In the genomic region with DNA sequence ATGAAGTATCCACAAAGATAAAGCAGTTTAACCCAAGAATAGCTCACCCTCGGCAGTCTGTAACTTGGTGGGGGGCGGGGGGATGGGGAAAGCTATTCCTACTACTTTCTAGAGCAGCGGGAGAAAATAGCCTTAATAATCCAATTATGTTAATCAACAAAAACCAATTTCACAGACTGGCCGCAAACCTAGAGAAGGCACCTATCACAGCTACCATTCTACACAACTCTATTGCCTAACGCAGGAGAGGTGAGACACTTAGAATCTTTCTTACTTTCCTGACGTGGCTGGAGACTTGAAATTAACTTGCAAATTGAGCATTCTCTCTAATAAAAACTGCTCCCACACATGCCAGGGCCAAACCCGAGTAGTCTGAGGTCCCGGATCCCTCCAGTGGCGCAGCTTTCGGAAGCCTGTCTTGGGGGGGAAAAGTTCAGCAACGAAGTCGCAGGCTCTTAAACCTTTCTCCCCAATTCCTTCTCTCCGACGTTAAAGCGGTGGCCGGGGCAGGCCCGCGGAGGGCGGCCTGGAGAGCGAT, we compare ENCODE assay signal across 8 cellular contexts. TPM values are rescaled to one million over a fixed set of nuclear protein-coding genes. Genes with fewer than 3 reads are reported as not detected.
DNase-seq lines count a peak whose midpoint lies in the region; ATAC-seq and TF ChIP-seq lines count a peak whose summit lies in the region.

No MANE protein-coding gene starts in this region.

- no peaks in the 10 kb centered on the region for H3K27me3 ChIP-seq in Peyer's patch
- no peaks in the 10 kb centered on the region for H3K27me3 ChIP-seq in trophoblast cell (ENCODE audit: insufficient read depth, low read length)

- H4K91ac ChIP-seq in trophoblast cell (ENCODE audit: low read depth, low read length): peak overlapping the region; percentile 91

- H2AK5ac ChIP-seq in trophoblast cell (ENCODE audit: low read length): peak overlapping the region; percentile 29

- peak overlapping the region; percentile 71 for H2AFZ ChIP-seq in trophoblast cell (ENCODE audit: insufficient read depth, low read length, poor library complexity)

- peak overlapping the region; percentile 97 for H3K9ac ChIP-seq in trophoblast cell (ENCODE audit: low read length)

- peak overlapping the region; percentile 86 for H4K12ac ChIP-seq in trophoblast cell (ENCODE audit: low read depth, low read length)

- peak overlapping the region; percentile 56 for H2BK120ac ChIP-seq in trophoblast cell (ENCODE audit: insufficient read depth, low read length, poor library complexity)

- peak overlapping the region; percentile 87 for H3K14ac ChIP-seq in trophoblast cell (ENCODE audit: low read length)

- peak overlapping the region; percentile 88 for H3K4me2 ChIP-seq in trophoblast cell (ENCODE audit: low read length)

- no peak overlapping the region for H2BK12ac ChIP-seq in trophoblast cell (ENCODE audit: low read length)

- peak overlapping the region; percentile 98 for H4K8ac ChIP-seq in trophoblast cell (ENCODE audit: low read depth, low read length)

- no peak for TF ChIP-seq POLR2A in Peyer's patch (IDR thresholded peaks at IDR 0.05)

- peak overlapping the region; percentile 96 for H2BK5ac ChIP-seq in trophoblast cell (ENCODE audit: low read depth, low read length, poor library complexity)

- no peak overlapping the region for H3K23ac ChIP-seq in trophoblast cell (ENCODE audit: low read length)

- H3K4me3 ChIP-seq in AG09309 (ENCODE audit: control insufficient read depth, low read depth, low read length) (peak overlapping the region; percentile 84), Peyer's patch (peak overlapping the region; percentile 87 to 99 (median 90)), trophoblast cell (ENCODE audit: low read depth, low read length) (peak overlapping the region; percentile 95)

- WGBS in trophoblast cell (ENCODE audit: extremely low coverage, insufficient coverage, insufficient read length): no CpG with 5 or more reads among the region's 20 CpGs

- H3K79me1 ChIP-seq in trophoblast cell (ENCODE audit: low read length): peaks cover 11% of the 10 kb centered on the region

- H3K27ac ChIP-seq in Peyer's patch: peak overlapping the region; percentile 85 to 98 (median 95)
- peak overlapping the region; percentile 100 for H3K27ac ChIP-seq in trophoblast cell (ENCODE audit: low read depth, low read length)

- peaks cover 0 to 22% (median 0%) of the 10 kb centered on the region in 3 donors for H3K36me3 ChIP-seq in Peyer's patch
- H3K36me3 ChIP-seq in trophoblast cell (ENCODE audit: control insufficient read depth in 1 of 2, insufficient read depth in 2 of 2, low read length in 2 of 2): peaks cover 14 to 18% of the 10 kb centered on the region in 2 experiments

- peak; percentile 6 for ATAC-seq in GM21367 (IDR thresholded peaks at IDR 0.05; ENCODE audit: unreplicated experiment)
- peak; percentile 3 for ATAC-seq in esophagus mucosa

- H3K4ac ChIP-seq in trophoblast cell (ENCODE audit: low read depth, low read length): peak overlapping the region; percentile 90

- DNase-seq in AG09309 (ENCODE audit: low read depth) (no peak), Peyer's patch (no peak), trophoblast cell (peak in 1 of 2 donors; percentile 29), H4 (ENCODE audit: low spot score) (no peak), KG1 (lab: John Stamatoyannopoulos, UW) (no peak), hippocampal formation (lab: John Stamatoyannopoulos, UW) (no peak)

- H3K9me3 ChIP-seq in Peyer's patch (no peaks in the 10 kb centered on the region), trophoblast cell (ENCODE audit: insufficient read depth, low read depth, low read length) (no peaks in the 10 kb centered on the region)

- peak overlapping the region; percentile 83 for H3K18ac ChIP-seq in trophoblast cell (ENCODE audit: low read length)

- peaks cover 0 to 26% (median 6%) of the 10 kb centered on the region in 4 donors for H3K4me1 ChIP-seq in Peyer's patch
- H3K4me1 ChIP-seq in trophoblast cell (ENCODE audit: control insufficient read depth in 1 of 2, insufficient read depth in 2 of 2, low read length in 2 of 2): peaks cover 5 to 8% of the 10 kb centered on the region in 2 experiments

- TF ChIP-seq CTCF in AG09309 (IDR thresholded peaks at IDR 0.05; ENCODE audit: control insufficient read depth, insufficient read depth, low read depth, low read length, missing control alignments) (no peak), Peyer's patch (IDR thresholded peaks at IDR 0.05) (no peak)

- peaks cover 10% of the 10 kb centered on the region for H3K79me2 ChIP-seq in trophoblast cell (ENCODE audit: control insufficient read depth, insufficient read depth, low read length, poor library complexity)

RNA-seq across cellular contexts. Expression of a gene that starts 0.8 kb away (rescaled TPM):
- total RNA-seq in Peyer's patch: 100 to 1,000 TPM in 1 of 4 donors, 10 to 100 TPM in 3; 33.3 to 139 (median 67.4) TPM
- 19.5 TPM for total RNA-seq in esophagus mucosa
- 16.7 and 17.2 TPM in 2 replicates for polyA plus RNA-seq in trophoblast cell (2013)
- 10.3 and 24.5 TPM in 2 replicates for total RNA-seq in H4 (2014; rRNA removed; shearing (Covaris generic))

RNA-seq across cellular contexts. Expression of a gene that starts 0.9 kb away (rescaled TPM):
- total RNA-seq in Peyer's patch (10 to 100 TPM in 1 of 4 donors, 1 to 10 TPM in 3; 2.1 to 27.2 (median 5.5) TPM), esophagus mucosa (7.5 TPM)
- polyA plus RNA-seq in trophoblast cell (2013): 14.3 and 15.6 TPM in 2 replicates
- 23.1 and 34.9 TPM in 2 replicates for total RNA-seq in H4 (2014; rRNA removed; shearing (Covaris generic))

RNA-seq across cellular contexts. Expression of a gene that starts 33.4 kb away (rescaled TPM):
- total RNA-seq in Peyer's patch (10 to 100 TPM in 3 of 4 donors, 1 to 10 TPM in 1; 5.6 to 87.5 (median 28.6) TPM), esophagus mucosa (24.5 TPM)
- polyA plus RNA-seq in trophoblast cell (2013): 25.0 and 26.0 TPM in 2 replicates
- 49.8 and 54.8 TPM in 2 replicates for total RNA-seq in H4 (2014; rRNA removed; shearing (Covaris generic))

RNA-seq across cellular contexts. Expression of a gene that starts 34.5 kb away (rescaled TPM):
- total RNA-seq in Peyer's patch (100 to 1,000 TPM in 3 of 4 donors, 10 to 100 TPM in 1; 48.5 to 151 (median 113) TPM), esophagus mucosa (28.1 TPM)
- 44.8 and 47.2 TPM in 2 replicates for polyA plus RNA-seq in trophoblast cell (2013)
- 3.1 and 11.2 TPM in 2 replicates for total RNA-seq in H4 (2014; rRNA removed; shearing (Covaris generic))
